ENCODE assay signal across 32 cellular contexts in the genomic region with DNA sequence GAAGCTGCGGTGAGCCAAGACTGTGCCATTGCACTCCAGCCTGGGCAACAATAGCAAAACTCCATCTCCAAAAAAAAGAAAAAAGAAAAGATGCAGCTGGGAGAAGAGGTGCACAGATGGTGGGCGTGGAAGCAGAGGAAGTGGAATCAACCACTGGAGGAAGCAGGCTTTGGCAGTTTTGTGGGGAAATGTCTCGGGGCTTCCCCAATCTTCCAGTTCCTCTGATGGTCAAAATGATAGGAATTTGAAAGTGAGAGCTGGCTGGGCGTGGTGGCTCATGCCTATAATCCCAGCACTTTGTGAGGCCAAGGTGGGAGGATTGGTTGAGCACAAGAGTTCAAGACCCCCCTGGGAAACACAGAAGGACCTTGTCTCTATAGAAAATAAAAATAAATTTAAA. TPM values are rescaled to one million over a fixed set of nuclear protein-coding genes. Genes with fewer than 3 reads are reported as not detected.
DNase-seq lines count a peak whose midpoint lies in the region; ATAC-seq and TF ChIP-seq lines count a peak whose summit lies in the region.
"Had no signal": no experiment of that assay in that cellular context is flagged by ENCODE, and none has a peak within 500 bp of the region (broad histone marks: within the 10 kb centered on the region; RNA-seq: fewer than 3 reads in every experiment).

No MANE protein-coding gene starts in this region.

- peaks cover 5% of the 10 kb centered on the region for H3K27me3 Mint-ChIP-seq in activated CD8-positive, alpha-beta memory T cell treated with anti-CD3 and anti-CD28 coated beads, Interleukin-2, amount 10 ng/mL, durations not matched to agents 7 days and 5 days
- peaks cover 15% of the 10 kb centered on the region for H3K27me3 Mint-ChIP-seq in T-helper 2 cell treated with Interferon-gamma antibody and Interleukin-4, amounts not matched to agents 5 μg/mL and 100 μg/mL, for 36 hours (ENCODE audit: low read depth)

- H3K4me3 Mint-ChIP-seq in activated CD8-positive, alpha-beta memory T cell treated with anti-CD3 and anti-CD28 coated beads, Interleukin-2, amount 10 ng/mL, durations not matched to agents 7 days and 5 days = no peak overlapping the region
- H3K4me3 Mint-ChIP-seq in T-helper 2 cell treated with Interferon-gamma antibody and Interleukin-4, amounts not matched to agents 5 μg/mL and 100 μg/mL, for 36 hours = no peak overlapping the region
- H3K4me3 Mint-ChIP-seq: activated CD8-positive, alpha-beta T cell treated with anti-CD3 and anti-CD28 coated beads for 36 hours; activated T-helper 17 cell treated with anti-CD3 and anti-CD28 coated beads, Interleukin-2, amount 50 U/mL, for 72 hours; neural crest cell; stimulated activated naive CD8-positive, alpha-beta T cell treated with anti-CD3 and anti-CD28 coated beads, Interleukin-15, Interleukin-2, amounts not matched to agents 100 ng/mL and 50 ng/mL, for 24 hours had no signal

- H3K36me3 ChIP-seq in SJCRH30 (no peaks in the 10 kb centered on the region), upper lobe of right lung (no peaks in the 10 kb centered on the region), tibial artery (no peaks in the 10 kb centered on the region)
- H3K36me3 ChIP-seq: esophagus squamous epithelium, heart left ventricle, left ventricle myocardium inferior, right atrium auricular region, thoracic aorta, vagina had no signal

- DNase-seq in activated CD8-positive, alpha-beta memory T cell treated with anti-CD3 and anti-CD28 coated beads, Interleukin-2, amount 10 ng/mL, durations not matched to agents 7 days and 5 days = peak; percentile 16
- DNase-seq in activated CD8-positive, alpha-beta memory T cell treated with anti-CD3 and anti-CD28 coated beads, Interleukin-2, amount 50 U/mL, for 48 hours = no peak
- DNase-seq in KBM-7 (peak; percentile 62), SJCRH30 (no peak), upper lobe of right lung (no peak), tibial artery (no peak)
- no peak for DNase-seq in T-helper 2 cell treated with Interferon-gamma antibody and Interleukin-4, amounts not matched to agents 5 μg/mL and 100 μg/mL, for 36 hours (ENCODE audit: low spot score)
- DNase-seq: ACHN; activated CD4-positive, alpha-beta T cell treated with anti-CD3 and anti-CD28 coated beads for 1 hour; activated CD8-positive, alpha-beta T cell treated with anti-CD3 and anti-CD28 coated beads for 36 hours; dorsolateral prefrontal cortex; esophagus squamous epithelium; foreskin keratinocyte; GM23248; heart left ventricle; left ventricle myocardium inferior; mesendoderm; NCI-H1417; NCI-H2029; NCI-H526; NK-92 treated with Interleukin-12 subunit alpha and Interleukin-12 subunit beta, amount 100 ng/mL, for 24 hours; stimulated activated CD4-positive, alpha-beta T cell treated with anti-CD3 and anti-CD28 coated beads, Interleukin-2, amount 100 ng/mL, for 24 hours; stimulated activated CD8-positive, alpha-beta memory T cell treated with anti-CD3 and anti-CD28 coated beads, Interleukin-4, amount 100 ng/mL, for 48 hours had no signal

- H3K9me3 Mint-ChIP-seq in activated CD8-positive, alpha-beta memory T cell treated with anti-CD3 and anti-CD28 coated beads, Interleukin-2, amount 10 ng/mL, durations not matched to agents 7 days and 5 days (ENCODE audit: low read depth) = no peaks in the 10 kb centered on the region
- H3K9me3 Mint-ChIP-seq in T-helper 2 cell treated with Interferon-gamma antibody and Interleukin-4, amounts not matched to agents 5 μg/mL and 100 μg/mL, for 36 hours = no peaks in the 10 kb centered on the region
- H3K9me3 Mint-ChIP-seq: activated CD8-positive, alpha-beta T cell treated with anti-CD3 and anti-CD28 coated beads for 36 hours; activated naive CD4-positive, alpha-beta T cell treated with anti-CD3 and anti-CD28 coated beads, Interleukin-2, amount 50 U/mL, for 72 hours; activated T-helper 17 cell treated with anti-CD3 and anti-CD28 coated beads, Interleukin-2, amount 50 U/mL, for 72 hours; neural crest cell; stimulated activated naive CD8-positive, alpha-beta T cell treated with anti-CD3 and anti-CD28 coated beads, Interleukin-15, Interleukin-2, amounts not matched to agents 100 ng/mL and 50 ng/mL, for 24 hours had no signal

- H3K4me1 Mint-ChIP-seq in activated CD8-positive, alpha-beta memory T cell treated with anti-CD3 and anti-CD28 coated beads, Interleukin-2, amount 10 ng/mL, durations not matched to agents 7 days and 5 days = peaks cover 11% of the 10 kb centered on the region
- peaks cover 11% of the 10 kb centered on the region for H3K4me1 Mint-ChIP-seq in T-helper 2 cell treated with Interferon-gamma antibody and Interleukin-4, amounts not matched to agents 5 μg/mL and 100 μg/mL, for 36 hours (ENCODE audit: low read depth)

- no peak for ATAC-seq in activated CD8-positive, alpha-beta memory T cell treated with anti-CD3 and anti-CD28 coated beads, Interleukin-2, amount 10 ng/mL, durations not matched to agents 7 days and 5 days
- ATAC-seq in upper lobe of right lung (peak; percentile 75), GM18498 (IDR thresholded peaks at IDR 0.05; ENCODE audit: unreplicated experiment) (no peak)
- ATAC-seq: activated CD8-positive, alpha-beta T cell treated with anti-CD3 and anti-CD28 coated beads for 36 hours; activated naive CD4-positive, alpha-beta T cell treated with anti-CD3 and anti-CD28 coated beads, Interleukin-2, amount 50 U/mL, for 72 hours; activated T-helper 17 cell treated with anti-CD3 and anti-CD28 coated beads, Interleukin-2, amount 50 U/mL, for 72 hours; foreskin keratinocyte had no signal

- H3K36me3 Mint-ChIP-seq in activated CD8-positive, alpha-beta memory T cell treated with anti-CD3 and anti-CD28 coated beads, Interleukin-2, amount 10 ng/mL, durations not matched to agents 7 days and 5 days = no peaks in the 10 kb centered on the region
- H3K36me3 Mint-ChIP-seq in T-helper 2 cell treated with Interferon-gamma antibody and Interleukin-4, amounts not matched to agents 5 μg/mL and 100 μg/mL, for 36 hours (ENCODE audit: low read depth) = no peaks in the 10 kb centered on the region
- H3K36me3 Mint-ChIP-seq: activated naive CD4-positive, alpha-beta T cell treated with anti-CD3 and anti-CD28 coated beads, Interleukin-2, amount 50 U/mL, for 72 hours had no signal

- in situ Hi-C loops in KBM-7 (cut with MboI; ENCODE audit: low pct_unique_long_range_greater_than_20kb, low sequenced_read_pairs) = no loop called here

- no peak overlapping the region for H3K27ac Mint-ChIP-seq in activated CD8-positive, alpha-beta memory T cell treated with anti-CD3 and anti-CD28 coated beads, Interleukin-2, amount 10 ng/mL, durations not matched to agents 7 days and 5 days
- H3K27ac Mint-ChIP-seq in T-helper 2 cell treated with Interferon-gamma antibody and Interleukin-4, amounts not matched to agents 5 μg/mL and 100 μg/mL, for 36 hours = no peak overlapping the region
- H3K27ac Mint-ChIP-seq: activated CD8-positive, alpha-beta T cell treated with anti-CD3 and anti-CD28 coated beads for 36 hours; activated naive CD4-positive, alpha-beta T cell treated with anti-CD3 and anti-CD28 coated beads, Interleukin-2, amount 50 U/mL, for 72 hours; activated T-helper 17 cell treated with anti-CD3 and anti-CD28 coated beads, Interleukin-2, amount 50 U/mL, for 72 hours had no signal

- H3K4me3 ChIP-seq in SJCRH30 = no peak overlapping the region
- H3K4me3 ChIP-seq in upper lobe of right lung = no peak overlapping the region
- no peak overlapping the region for H3K4me3 ChIP-seq in tibial artery
- H3K4me3 ChIP-seq: dorsolateral prefrontal cortex, esophagus squamous epithelium, GM23248, heart left ventricle, left ventricle myocardium inferior, right atrium auricular region, thoracic aorta, vagina had no signal

- H3K27ac ChIP-seq in SJCRH30 = peak overlapping the region; percentile 81
- no peak overlapping the region for H3K27ac ChIP-seq in upper lobe of right lung
- no peak overlapping the region for H3K27ac ChIP-seq in tibial artery
- H3K27ac ChIP-seq: dorsolateral prefrontal cortex, esophagus squamous epithelium, foreskin keratinocyte, GM23248, heart left ventricle, left ventricle myocardium inferior, parathyroid adenoma, right atrium auricular region, thoracic aorta, vagina had no signal

- peaks cover 46% of the 10 kb centered on the region for H3K4me1 ChIP-seq in SJCRH30
- no peaks in the 10 kb centered on the region for H3K4me1 ChIP-seq in upper lobe of right lung
- H3K4me1 ChIP-seq in tibial artery = peaks cover 0 to 5% (median 0%) of the 10 kb centered on the region in 4 donors
- H3K4me1 ChIP-seq: parathyroid adenoma, vagina had no signal

- CTCF ChIA-PET in activated CD8-positive, alpha-beta memory T cell treated with anti-CD3 and anti-CD28 coated beads, Interleukin-2, amount 10 ng/mL, durations not matched to agents 7 days and 5 days (lab: Charles Lee) = no interaction called here

- H3K27me3 ChIP-seq in SJCRH30 (no peaks in the 10 kb centered on the region), upper lobe of right lung (no peaks in the 10 kb centered on the region), tibial artery (no peaks in the 10 kb centered on the region)
- H3K27me3 ChIP-seq: dorsolateral prefrontal cortex, esophagus squamous epithelium, heart left ventricle, right atrium auricular region, vagina had no signal

- intact Hi-C loops in upper lobe of right lung (cut with DNase I) = no loop called here
- intact Hi-C loops in tibial artery (cut with DNase I; ENCODE audit: low total_unique reads) = no loop called here

- no peaks in the 10 kb centered on the region for H3K9me3 ChIP-seq in SJCRH30 (replicated peaks)
- H3K9me3 ChIP-seq in upper lobe of right lung = no peaks in the 10 kb centered on the region
- no peaks in the 10 kb centered on the region for H3K9me3 ChIP-seq in tibial artery
- H3K9me3 ChIP-seq: esophagus squamous epithelium, heart left ventricle, left ventricle myocardium inferior, right atrium auricular region, thoracic aorta, vagina had no signal

- TF ChIP-seq CTCF in upper lobe of right lung (IDR thresholded peaks at IDR 0.05) (no peak), tibial artery (IDR thresholded peaks at IDR 0.05) (no peak)

RNA-seq across cellular contexts. Expression of gene SMAD3, which starts 48.1 kb away (rescaled TPM):
- 10 to 100 TPM; 87.1 to 88.0 TPM for total RNA-seq in activated CD8-positive, alpha-beta memory T cell treated with anti-CD3 and anti-CD28 coated beads, Interleukin-2, amount 10 ng/mL, durations not matched to agents 7 days and 5 days
- 22.8 and 23.0 TPM in 2 replicates for total RNA-seq in SJCRH30 (2014; rRNA removed; shearing (Covaris generic))
- 31.6 TPM for total RNA-seq in upper lobe of right lung

Comparison
In these comparisons a context has a peak if more than half of its experiments do, and no peak if none do; other contexts are left out.
1. DNase-seq: peak in activated CD8-positive, alpha-beta memory T cell treated with anti-CD3 and anti-CD28 coated beads, Interleukin-2, amount 10 ng/mL, durations not matched to agents 7 days and 5 days (single experiment) and KBM-7 (single experiment); none in activated CD8-positive, alpha-beta memory T cell treated with anti-CD3 and anti-CD28 coated beads, Interleukin-2, amount 50 U/mL, for 48 hours (single experiment), SJCRH30 (0 of 2), upper lobe of right lung (single experiment), tibial artery (0 of 2) and T-helper 2 cell treated with Interferon-gamma antibody and Interleukin-4, amounts not matched to agents 5 μg/mL and 100 μg/mL, for 36 hours (single experiment).